In the genomic region with DNA sequence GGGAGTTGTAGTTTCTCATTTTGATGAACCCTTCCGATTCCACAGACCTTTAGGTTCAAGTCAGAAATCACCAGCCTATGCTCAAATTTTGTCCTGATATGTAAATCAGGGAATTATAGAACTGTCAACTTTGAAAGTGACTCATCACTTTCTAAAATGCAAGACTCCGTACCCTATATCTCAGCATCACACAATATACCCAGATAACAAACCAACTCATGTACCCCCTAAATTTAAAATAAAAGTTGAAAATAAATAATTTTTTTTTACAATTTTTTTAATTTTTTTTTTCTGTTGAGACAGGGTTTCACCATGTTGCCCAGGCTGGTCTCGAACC, we compare ENCODE assay signal across 9 cellular contexts. TPM values are rescaled to one million over a fixed set of nuclear protein-coding genes. Genes with fewer than 3 reads are reported as not detected.
DNase-seq lines count a peak whose midpoint lies in the region; ATAC-seq and TF ChIP-seq lines count a peak whose summit lies in the region.
"Had no signal": no experiment of that assay in that cellular context is flagged by ENCODE, and none has a peak within 500 bp of the region (broad histone marks: within the 10 kb centered on the region; RNA-seq: fewer than 3 reads in every experiment).

No MANE protein-coding gene starts in this region.

- peak overlapping the region; percentile 86 for H3K27ac Mint-ChIP-seq in activated T-cell treated with anti-CD3 and anti-CD28 coated beads, Interleukin-2, amount 50 U/mL, for 72 hours
- H3K27ac Mint-ChIP-seq in stimulated activated naive B cell treated with anti-CD40 and anti-IgM and Interleukin-4, amounts not matched to agents 10 μg/mL and 1 μg/mL and 100 μg/mL, for 72 hours: peak overlapping the region; percentile 97

- H3K27me3 ChIP-seq in SU-DHL-6 (ENCODE audit: low read length) (no peaks in the 10 kb centered on the region), hepatocyte (no peaks in the 10 kb centered on the region)
- H3K27me3 ChIP-seq: brain microvascular endothelial cell had no signal

- H3K4me3 ChIP-seq in SU-DHL-6 (ENCODE audit: insufficient read depth, low read length, poor library complexity, severe bottlenecking) (peak overlapping the region; percentile 36), hepatocyte (no peak overlapping the region)

- DNase-seq in activated T-cell treated with anti-CD3 and anti-CD28 coated beads, Interleukin-2, amount 50 U/mL, for 72 hours: no peak
- DNase-seq in activated T-cell treated with anti-CD3 and anti-CD28 coated beads for 4 hours (no peak), hepatocyte (ENCODE audit: low spot score) (no peak)
- no peak for DNase-seq in stimulated activated naive B cell treated with anti-CD40 and anti-IgM and Interleukin-4, amounts not matched to agents 10 μg/mL and 1 μg/mL and 100 μg/mL, for 72 hours

- WGBS in hepatocyte (ENCODE audit: low lambda C conversion rate, missing lambda C conversion rate): 54% methylated on average over 3 of the region's 3 CpGs

- H3K9me2 ChIP-seq in SU-DHL-6 (replicated peaks; ENCODE audit: insufficient read depth, low read length): no peaks in the 10 kb centered on the region
- no peaks in the 10 kb centered on the region for H3K9me2 ChIP-seq in hepatocyte (replicated peaks; ENCODE audit: insufficient read depth)

- H3K4me1 ChIP-seq in hepatocyte (ENCODE audit: insufficient read depth): peaks cover 4% of the 10 kb centered on the region

- H3K4me1 Mint-ChIP-seq in activated T-cell treated with anti-CD3 and anti-CD28 coated beads, Interleukin-2, amount 50 U/mL, for 72 hours (ENCODE audit: low read depth): peaks cover 22% of the 10 kb centered on the region
- peaks cover 6 to 23% of the 10 kb centered on the region in 2 donors for H3K4me1 Mint-ChIP-seq in stimulated activated naive B cell treated with anti-CD40 and anti-IgM and Interleukin-4, amounts not matched to agents 10 μg/mL and 1 μg/mL and 100 μg/mL, for 72 hours

- H3K4me3 Mint-ChIP-seq in activated T-cell treated with anti-CD3 and anti-CD28 coated beads, Interleukin-2, amount 50 U/mL, for 72 hours: peak overlapping the region; percentile 89 to 90
- H3K4me3 Mint-ChIP-seq in stimulated activated naive B cell treated with anti-CD40 and anti-IgM and Interleukin-4, amounts not matched to agents 10 μg/mL and 1 μg/mL and 100 μg/mL, for 72 hours: peak overlapping the region; percentile 84 to 91

- H3K27me3 Mint-ChIP-seq in activated T-cell treated with anti-CD3 and anti-CD28 coated beads, Interleukin-2, amount 50 U/mL, for 72 hours (ENCODE audit: low read depth): peaks cover 2% of the 10 kb centered on the region
- H3K27me3 Mint-ChIP-seq in stimulated activated naive B cell treated with anti-CD40 and anti-IgM and Interleukin-4, amounts not matched to agents 10 μg/mL and 1 μg/mL and 100 μg/mL, for 72 hours: peaks cover 2 to 5% of the 10 kb centered on the region in 2 donors

- H3K36me3 ChIP-seq in SU-DHL-6 (ENCODE audit: low read length) (no peaks in the 10 kb centered on the region), hepatocyte (replicated peaks; ENCODE audit: insufficient read depth, low read depth) (no peaks in the 10 kb centered on the region)
- H3K36me3 ChIP-seq: brain microvascular endothelial cell had no signal

- peak overlapping the region; percentile 68 for H2AFZ ChIP-seq in SU-DHL-6 (ENCODE audit: low read depth, low read length, severe bottlenecking)
- no peak overlapping the region for H2AFZ ChIP-seq in hepatocyte

- no peaks in the 10 kb centered on the region for H3K9me3 Mint-ChIP-seq in activated T-cell treated with anti-CD3 and anti-CD28 coated beads, Interleukin-2, amount 50 U/mL, for 72 hours
- H3K9me3 Mint-ChIP-seq in stimulated activated naive B cell treated with anti-CD40 and anti-IgM and Interleukin-4, amounts not matched to agents 10 μg/mL and 1 μg/mL and 100 μg/mL, for 72 hours: no peaks in the 10 kb centered on the region

- H3K9me3 ChIP-seq in SU-DHL-6 (ENCODE audit: insufficient read depth, low read length): no peaks in the 10 kb centered on the region
- no peaks in the 10 kb centered on the region for H3K9me3 ChIP-seq in hepatocyte (ENCODE audit: low read depth)

- TF ChIP-seq CTCF in SU-DHL-6 (IDR thresholded peaks at IDR 0.05; ENCODE audit: insufficient read depth, low read length, poor library complexity, severe bottlenecking) (no peak), hepatocyte (IDR thresholded peaks at IDR 0.05; ENCODE audit: poor library complexity) (no peak)

- H3K79me2 ChIP-seq in SU-DHL-6 (ENCODE audit: insufficient read depth, low read length) (peaks cover 29% of the 10 kb centered on the region), hepatocyte (peaks cover 30% of the 10 kb centered on the region)

- peak overlapping the region; percentile 71 for H3K4me2 ChIP-seq in SU-DHL-6 (ENCODE audit: low read depth, low read length, poor library complexity, severe bottlenecking)
- peak overlapping the region; percentile 59 for H3K4me2 ChIP-seq in hepatocyte

- H4K20me1 ChIP-seq in SU-DHL-6 (ENCODE audit: low read depth, low read length) (no peaks in the 10 kb centered on the region), hepatocyte (ENCODE audit: insufficient read depth, poor library complexity, severe bottlenecking) (no peaks in the 10 kb centered on the region)

- H3K9ac ChIP-seq in SU-DHL-6 (ENCODE audit: low read length): 0 out of 2 replicates have a peak overlapping the region, but pooled peaks have one; percentile 88

- no peaks in the 10 kb centered on the region for H3F3A ChIP-seq in SU-DHL-6 (ENCODE audit: insufficient read depth)

- no peak overlapping the region for H3K27ac ChIP-seq in SU-DHL-6 (ENCODE audit: low read depth, low read length)
- H3K27ac ChIP-seq in hepatocyte: no peak overlapping the region

- no peak for ATAC-seq in activated T-cell treated with anti-CD3 and anti-CD28 coated beads, Interleukin-2, amount 50 U/mL, for 72 hours (replicated peaks in 1 of 2)
- ATAC-seq in stimulated activated naive B cell treated with anti-CD40 and anti-IgM and Interleukin-4, amounts not matched to agents 10 μg/mL and 1 μg/mL and 100 μg/mL, for 72 hours (replicated peaks): no peak
- ATAC-seq in activated CD4-positive, CD25-positive, alpha-beta regulatory T cell treated with anti-CD3 and anti-CD28 coated beads, Interleukin-2, amount 50 U/mL, for 24 hours: no peak
- ATAC-seq in HG03280 (IDR thresholded peaks at IDR 0.05; ENCODE audit: unreplicated experiment) (no peak), GM19395 (IDR thresholded peaks at IDR 0.05; ENCODE audit: unreplicated experiment) (no peak)

- no peaks in the 10 kb centered on the region for H3K36me3 Mint-ChIP-seq in activated T-cell treated with anti-CD3 and anti-CD28 coated beads, Interleukin-2, amount 50 U/mL, for 72 hours (ENCODE audit: insufficient read depth in 2 of 2)
- H3K36me3 Mint-ChIP-seq in stimulated activated naive B cell treated with anti-CD40 and anti-IgM and Interleukin-4, amounts not matched to agents 10 μg/mL and 1 μg/mL and 100 μg/mL, for 72 hours: peaks cover 0 to 3% of the 10 kb centered on the region in 2 donors

RNA-seq across cellular contexts. Expression of gene ARHGAP19, which starts 0.4 kb away (rescaled TPM):
- total RNA-seq in activated T-cell treated with anti-CD3 and anti-CD28 coated beads, Interleukin-2, amount 50 U/mL, for 72 hours: 10 to 100 TPM; 62.2 to 75.3 TPM
- total RNA-seq in hepatocyte: 6.4 and 8.7 TPM in 2 replicates
- polyA plus RNA-seq in hepatocyte: 2.7 and 5.0 TPM in 2 replicates

RNA-seq across cellular contexts. Expression of gene FRAT1, which starts 26.2 kb away (rescaled TPM):
- total RNA-seq in activated T-cell treated with anti-CD3 and anti-CD28 coated beads, Interleukin-2, amount 50 U/mL, for 72 hours: 1 to 10 TPM; 3.2 to 4.5 TPM
- total RNA-seq in hepatocyte: 13.8 and 14.2 TPM in 2 replicates
- 8.1 and 14.2 TPM in 2 replicates for polyA plus RNA-seq in hepatocyte

RNA-seq across cellular contexts. Expression of gene FRAT2, which starts 41.7 kb away (rescaled TPM):
- total RNA-seq in activated T-cell treated with anti-CD3 and anti-CD28 coated beads, Interleukin-2, amount 50 U/mL, for 72 hours: 1 to 10 TPM; 7.2 to 7.8 TPM
- total RNA-seq in hepatocyte: 23.4 and 27.4 TPM in 2 replicates
- polyA plus RNA-seq in hepatocyte: 29.4 and 30.4 TPM in 2 replicates
